ENCODE assay signal across 8 cellular contexts in the genomic region with DNA sequence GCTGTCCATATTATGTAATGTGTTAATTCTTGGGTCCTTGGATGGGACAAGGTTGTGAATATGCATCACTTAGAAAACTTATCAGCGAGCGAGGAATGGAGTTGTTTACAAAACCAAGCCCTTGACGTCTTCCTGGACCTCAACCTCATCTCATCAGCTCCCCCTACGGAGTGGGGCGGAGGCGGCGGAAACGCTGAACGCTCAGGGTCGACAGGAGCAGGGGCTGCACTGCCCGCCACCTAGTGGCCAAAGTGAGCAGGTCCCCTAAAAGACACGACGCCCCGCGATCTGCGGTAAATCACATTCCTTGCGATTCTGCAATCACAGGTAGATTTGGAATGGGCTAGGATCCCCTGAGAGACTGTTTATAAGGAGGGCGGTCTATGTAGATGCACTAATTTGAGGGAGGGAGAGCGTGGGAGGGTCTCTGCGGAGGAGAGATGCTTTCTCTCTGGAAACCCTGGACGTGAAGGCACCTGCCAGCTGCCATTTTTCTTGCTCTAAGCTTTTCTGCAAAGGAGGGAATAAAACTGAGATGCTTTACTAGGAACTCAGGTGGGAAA. TPM values are rescaled to one million over a fixed set of nuclear protein-coding genes. Genes with fewer than 3 reads are reported as not detected.
DNase-seq lines count a peak whose midpoint lies in the region; ATAC-seq and TF ChIP-seq lines count a peak whose summit lies in the region.

No MANE protein-coding gene starts in this region.

- in situ Hi-C loops in Panc1 (cut with HindIII; ENCODE audit: low pct_unique_long_range_greater_than_20kb, low sequenced_read_pairs): no loop called here

- no peak overlapping the region for H2BK5ac ChIP-seq in neuronal stem cell (ENCODE audit: low read length)

- no peak overlapping the region for H3K18ac ChIP-seq in neuronal stem cell (ENCODE audit: low read length)

- H2BK120ac ChIP-seq in neuronal stem cell (ENCODE audit: low read depth, low read length): no peak overlapping the region

- no peak for TF ChIP-seq POLR2A in stomach (IDR thresholded peaks at IDR 0.05)

- no peak overlapping the region for H4K91ac ChIP-seq in neuronal stem cell (ENCODE audit: low read depth, low read length, poor library complexity)

- peak overlapping the region; percentile 60 for H2AFZ ChIP-seq in KMS-11 (ENCODE audit: low read depth)
- peak overlapping the region; percentile 50 for H2AFZ ChIP-seq in neuronal stem cell (ENCODE audit: low read length)

- TF ChIP-seq CTCF in KMS-11 (conservative IDR thresholded peaks at IDR 0.05; ENCODE audit: low read depth, low read length): peak; percentile 99
- peak; percentile 94 for TF ChIP-seq CTCF in Panc1 (IDR thresholded peaks at IDR 0.05)
- TF ChIP-seq CTCF in stomach (IDR thresholded peaks at IDR 0.05): peak in 5 of 7 experiments; percentile 81 to 98 (median 90)

- ATAC-seq in GM19455 (IDR thresholded peaks at IDR 0.05; ENCODE audit: unreplicated experiment) (peak; percentile 67), Panc1 (peak; percentile 87)

- CTCF ChIA-PET in Panc1 (lab: Charles Lee): interaction anchor here (0.7 to 5.4 kb wide), 3 partner anchors 106 to 114 kb away, joined by 3 to 66 read pairs (median 4); no protein-coding TSS in a partner anchor

- H3K9ac ChIP-seq in BLaER1 (no peak overlapping the region), KMS-11 (peak overlapping the region; percentile 4; the same call in 1 of the 2 replicates), neuronal stem cell (ENCODE audit: low read depth, low read length, poor library complexity) (no peak overlapping the region)

- intact Hi-C loops in Panc1 (cut with micrococcal nuclease; ENCODE audit: unreplicated experiment): loop anchor here (10.0 kb wide), 1 partner anchor 111 kb away; the partner anchor contains the start of genes CSHL1 and GH1
- intact Hi-C loops in stomach (cut with DNase I; ENCODE audit: low total_unique reads): loop anchor here (5.0 to 10.0 kb wide), 2 partner anchors 91 to 106 kb away; partner anchors contain the start of genes CD79B and ERN1

- H4K8ac ChIP-seq in neuronal stem cell (ENCODE audit: low read depth, low read length): no peak overlapping the region

- DNase-seq in Panc1 (ENCODE audit: low read depth, low spot score) (peak; percentile 47), fibroblast of peridontal ligament (ENCODE audit: extremely low read depth) (peak; percentile 55), neuronal stem cell (ENCODE audit: low spot score) (peak; percentile 59), stomach (peak; percentile 80)
- DNase-seq in activated T-cell treated with anti-CD3 and anti-CD28 coated beads, Interleukin-2, amount 50 U/mL, for 1 hour: peak; percentile 91

- H3K4ac ChIP-seq in neuronal stem cell (ENCODE audit: low read length): no peak overlapping the region

- no peaks in the 10 kb centered on the region for H3K79me2 ChIP-seq in KMS-11 (ENCODE audit: insufficient read depth, low read depth)

- peaks cover 64% of the 10 kb centered on the region for H3K4me1 ChIP-seq in BLaER1
- H3K4me1 ChIP-seq in KMS-11 (ENCODE audit: low read depth, poor library complexity, severe bottlenecking): peaks cover 36% of the 10 kb centered on the region
- H3K4me1 ChIP-seq in Panc1 (ENCODE audit: control insufficient read depth, insufficient read depth, low read length): no peaks in the 10 kb centered on the region
- H3K4me1 ChIP-seq in neuronal stem cell (ENCODE audit: control insufficient read depth in 2 of 2, insufficient read depth in 1 of 2, low read depth in 1 of 2, low read length in 2 of 2): no peaks in the 10 kb centered on the region
- H3K4me1 ChIP-seq in stomach: peaks cover 10 to 24% (median 17%) of the 10 kb centered on the region in 4 donors

- H3K4me2 ChIP-seq in BLaER1 (peak overlapping the region; percentile 76), KMS-11 (peak overlapping the region; percentile 35), neuronal stem cell (ENCODE audit: insufficient read depth, low read length, poor library complexity, severe bottlenecking) (no peak overlapping the region)

- H3K27me3 ChIP-seq in BLaER1 (no peaks in the 10 kb centered on the region), KMS-11 (ENCODE audit: insufficient read depth, low read depth) (no peaks in the 10 kb centered on the region), Panc1 (ENCODE audit: control insufficient read depth, insufficient read depth, low read length) (no peaks in the 10 kb centered on the region), neuronal stem cell (ENCODE audit: control insufficient read depth in 3 of 3, insufficient read depth in 3 of 3, low read depth in 1 of 3, low read length in 3 of 3) (no peaks in the 10 kb centered on the region), stomach (no peaks in the 10 kb centered on the region)

- no peaks in the 10 kb centered on the region for H3K36me3 ChIP-seq in BLaER1
- no peaks in the 10 kb centered on the region for H3K36me3 ChIP-seq in KMS-11 (ENCODE audit: insufficient read depth)
- H3K36me3 ChIP-seq in Panc1 (ENCODE audit: control insufficient read depth, insufficient read depth, low read length): no peaks in the 10 kb centered on the region
- no peaks in the 10 kb centered on the region for H3K36me3 ChIP-seq in neuronal stem cell (replicated peaks in 1 of 2; ENCODE audit: control insufficient read depth in 2 of 2, insufficient read depth in 2 of 2, low read length in 2 of 2)
- no peaks in the 10 kb centered on the region for H3K36me3 ChIP-seq in stomach

- POLR2A ChIA-PET in Panc1 (lab: Charles Lee): no interaction called here

- no TSS peak for BruUV-seq in Panc1 (replicated peaks; lab: Mats Ljungman, UMichigan)

- no peaks in the 10 kb centered on the region for H3K79me1 ChIP-seq in neuronal stem cell (ENCODE audit: low read depth, low read length)

- peak overlapping the region; percentile 99 for H3K27ac ChIP-seq in BLaER1
- no peak overlapping the region for H3K27ac ChIP-seq in KMS-11
- H3K27ac ChIP-seq in Panc1 (ENCODE audit: low read length): no peak overlapping the region
- H3K27ac ChIP-seq in neuronal stem cell (replicated peaks; ENCODE audit: low read length): no peak overlapping the region
- H3K27ac ChIP-seq in stomach: peak overlapping the region; percentile 25 to 77 (median 63)

- H3K9me3 ChIP-seq in BLaER1: no peaks in the 10 kb centered on the region
- H3K9me3 ChIP-seq in Panc1 (ENCODE audit: control insufficient read depth, insufficient read depth, low read depth, low read length): no peaks in the 10 kb centered on the region
- H3K9me3 ChIP-seq in neuronal stem cell (replicated peaks in 1 of 2; ENCODE audit: control insufficient read depth in 2 of 2, insufficient read depth in 1 of 2, low read depth in 1 of 2, low read length in 2 of 2): no peaks in the 10 kb centered on the region
- no peaks in the 10 kb centered on the region for H3K9me3 ChIP-seq in stomach

- H3K14ac ChIP-seq in neuronal stem cell (ENCODE audit: low read length): no peak overlapping the region

- no CpG with 5 or more reads among the region's 21 CpGs for WGBS in neuronal stem cell (ENCODE audit: extremely low coverage in 2 of 2, insufficient read length in 2 of 2, insufficient replicate concordance in 1 of 2), 2 donors
- 2 to 3% (median 2%) methylated on average over 17 to 21 of the region's 21 CpGs for WGBS in stomach, 5 donors

- no peak overlapping the region for H2BK12ac ChIP-seq in neuronal stem cell (ENCODE audit: low read length)

- no peak overlapping the region for H2AK5ac ChIP-seq in neuronal stem cell (ENCODE audit: low read depth, low read length)

- H2BK15ac ChIP-seq in neuronal stem cell (ENCODE audit: low read length): no peak overlapping the region

- H4K20me1 ChIP-seq in BLaER1 (no peaks in the 10 kb centered on the region), KMS-11 (ENCODE audit: insufficient read depth) (no peaks in the 10 kb centered on the region)

- H3K4me3 ChIP-seq in BLaER1: no peak overlapping the region
- H3K4me3 ChIP-seq in KMS-11 (IDR thresholded peaks at IDR 0.05; ENCODE audit: insufficient read depth, low read depth, low read length): no peak overlapping the region
- H3K4me3 ChIP-seq in Panc1 (ENCODE audit: low read depth in 2 of 2, low read length in 2 of 2): peak overlapping the region; percentile 6 to 34; a peak in 3 of 4 replicates
- H3K4me3 ChIP-seq in neuronal stem cell (ENCODE audit: low read length in 2 of 2): no peak overlapping the region
- peak overlapping the region; percentile 3 to 22 (median 13) for H3K4me3 ChIP-seq in stomach

- H3K23ac ChIP-seq in neuronal stem cell (ENCODE audit: low read depth, low read length, poor library complexity): no peak overlapping the region

- no peak for TF ChIP-seq EP300 in stomach (IDR thresholded peaks at IDR 0.05)

RNA-seq across cellular contexts. Expression of gene ICAM2, which starts 5.4 kb away (rescaled TPM):
- total RNA-seq in Panc1 (2021; ENCODE audit: unreplicated experiment) (0.33 TPM), stomach (10 to 100 TPM in 1 of 5 donors, 1 to 10 TPM in 2, not detected in 2; 4.7 to 25.3 (median 9.9) TPM)
- not detected for polyA plus RNA-seq in Panc1 (2012; ENCODE audit: insufficient read length)
- 0.10 TPM for polyA plus RNA-seq in neuronal stem cell (2013, experiment 1 of 2)
- polyA plus RNA-seq in neuronal stem cell (2013, experiment 2 of 2): not detected
- 10 to 100 TPM in 2 of 3 donors, 1 to 10 TPM in 1; 8.2 to 15.4 (median 11.5) TPM for polyA plus RNA-seq in stomach

RNA-seq across cellular contexts. Expression of gene PRR29, which starts 27.7 kb away (rescaled TPM):
- 0.10 TPM for total RNA-seq in Panc1 (2021; ENCODE audit: unreplicated experiment)
- polyA plus RNA-seq in Panc1 (2012; ENCODE audit: insufficient read length): 0.18 TPM
- polyA plus RNA-seq in neuronal stem cell (2013, experiment 1 of 2): 0.43 TPM
- polyA plus RNA-seq in neuronal stem cell (2013, experiment 2 of 2): 0.57 TPM
- total RNA-seq in stomach: under 1 TPM in 1 of 5 donors, not detected in 4; 0.92 TPM
- under 1 TPM in 2 of 3 donors, not detected in 1; 0.08 to 0.50 TPM for polyA plus RNA-seq in stomach

RNA-seq across cellular contexts. Expression of gene SCN4A, which starts 53.1 kb away (rescaled TPM):
- total RNA-seq in Panc1 (2021; ENCODE audit: unreplicated experiment) (0.03 TPM), stomach (1 to 10 TPM in 3 of 5 donors, not detected in 2; 1.2 to 2.7 (median 2.4) TPM)
- polyA plus RNA-seq in Panc1 (2012; ENCODE audit: insufficient read length): 0.12 TPM
- polyA plus RNA-seq in neuronal stem cell (2013, experiment 1 of 2): 3.9 TPM
- 3.8 TPM for polyA plus RNA-seq in neuronal stem cell (2013, experiment 2 of 2)
- under 1 TPM; 0.05 to 0.31 (median 0.19) TPM for polyA plus RNA-seq in stomach

Comparison
In these comparisons a context has a peak if more than half of its experiments do, and no peak if none do; other contexts are left out.
1. H3K27ac ChIP-seq: peak in BLaER1 (single experiment) and stomach (5 of 5); none in KMS-11 (single experiment), Panc1 (single experiment) and neuronal stem cell (single experiment).
2. H3K4me3 ChIP-seq: peak in Panc1 (2 of 2) and stomach (4 of 4); none in BLaER1 (single experiment), KMS-11 (single experiment) and neuronal stem cell (0 of 2).
3. Peak in every context shown above with its lines, with median percentiles within 50 percentile points of each other: CTCF ChIP-seq and DNase-seq.